ENCODE assay signal across 20 cellular contexts in genomic region chr2:119983108-119983507, GRCh38.
"Had no signal": no experiment of that assay in that cellular context is flagged by ENCODE, and none has a peak within 500 bp of the region (broad histone marks: within the 10 kb centered on the region; RNA-seq: fewer than 3 reads in every experiment).

No MANE protein-coding gene starts in this region.

- H3K27me3 Mint-ChIP-seq: memory B cell; stimulated activated memory B cell treated with anti-CD40 and anti-IgM and Interleukin-4, amounts not matched to agents 10 μg/mL and 1 μg/mL and 100 μg/mL, for 72 hours; stimulated activated naive CD8-positive, alpha-beta T cell treated with anti-CD3 and anti-CD28 coated beads, Interleukin-15, Interleukin-2, amounts not matched to agents 100 ng/mL and 50 ng/mL, for 24 hours had no signal

- ATAC-seq: esophagus mucosa; gastrocnemius medialis; left lobe of liver; naive thymus-derived CD4-positive, alpha-beta T cell; psoas muscle; right cardiac atrium; stimulated activated memory B cell treated with anti-CD40 and anti-IgM and Interleukin-4, amounts not matched to agents 10 μg/mL and 1 μg/mL and 100 μg/mL, for 72 hours had no signal

- DNase-seq: foreskin fibroblast; gastrocnemius medialis; head of caudate nucleus; kidney; naive thymus-derived CD4-positive, alpha-beta T cell; occipital lobe; ovary; posterior cingulate gyrus; psoas muscle; right cardiac atrium; sigmoid colon; spleen; stimulated activated CD4-positive, alpha-beta T cell treated with anti-CD3 and anti-CD28 coated beads, Interleukin-4, amount 100 ng/mL, for 4 hours; trophoblast cell had no signal

- H3K36me3 Mint-ChIP-seq: memory B cell had no signal

- H3K27ac Mint-ChIP-seq: memory B cell; mesothelial cell of epicardium; stimulated activated memory B cell treated with anti-CD40 and anti-IgM and Interleukin-4, amounts not matched to agents 10 μg/mL and 1 μg/mL and 100 μg/mL, for 72 hours; stimulated activated naive CD8-positive, alpha-beta T cell treated with anti-CD3 and anti-CD28 coated beads, Interleukin-15, Interleukin-2, amounts not matched to agents 100 ng/mL and 50 ng/mL, for 24 hours had no signal

- H3K4me3 Mint-ChIP-seq: memory B cell; mesothelial cell of epicardium; naive thymus-derived CD4-positive, alpha-beta T cell; stimulated activated memory B cell treated with anti-CD40 and anti-IgM and Interleukin-4, amounts not matched to agents 10 μg/mL and 1 μg/mL and 100 μg/mL, for 72 hours; stimulated activated naive CD8-positive, alpha-beta T cell treated with anti-CD3 and anti-CD28 coated beads, Interleukin-15, Interleukin-2, amounts not matched to agents 100 ng/mL and 50 ng/mL, for 24 hours had no signal

- H3K4me1 Mint-ChIP-seq: memory B cell had no signal
